In genomic region chr3:48189321-48189720, GRCh38 we compare ENCODE assay signal across 2 cellular contexts.
TF ChIP-seq lines count a peak whose summit lies in the region.

No MANE protein-coding gene starts in this region.

TF ChIP-seq in IMR-90, 13 proteins besides CTCF, POLR2A, EP300 and RAD21:
- no peak for TF ChIP-seq MXI1 (IDR thresholded peaks at IDR 0.05; ENCODE audit: borderline replicate concordance, low read depth, low read length)
- no peak for TF ChIP-seq MAZ (IDR thresholded peaks at IDR 0.05; ENCODE audit: borderline replicate concordance, low read depth, low read length)
- no peak for TF ChIP-seq USF2 (IDR thresholded peaks at IDR 0.05; ENCODE audit: low read depth, low read length)
- no peak for TF ChIP-seq NFE2L2 (IDR thresholded peaks at IDR 0.05; ENCODE audit: low read depth, low read length)
- TF ChIP-seq CHD1 (IDR thresholded peaks at IDR 0.05; ENCODE audit: low read depth, low read length): no peak
- no peak for TF ChIP-seq RCOR1 (IDR thresholded peaks at IDR 0.05; ENCODE audit: insufficient replicate concordance, low read length)
- no peak for TF ChIP-seq MAFK (IDR thresholded peaks at IDR 0.05; ENCODE audit: low read depth, low read length)
- no peak for TF ChIP-seq CEBPB (IDR thresholded peaks at IDR 0.05; ENCODE audit: low read depth, low read length)
- no peak for TF ChIP-seq SMC3 (IDR thresholded peaks at IDR 0.05; ENCODE audit: low read depth, low read length)
- no peak for TF ChIP-seq RFX5 (IDR thresholded peaks at IDR 0.05; ENCODE audit: low read depth, low read length)

TF ChIP-seq in K562, 482 proteins besides CTCF, POLR2A, EP300 and RAD21:
- TF ChIP-seq KLF13 (tag; IDR thresholded peaks at IDR 0.05; ENCODE audit: borderline replicate concordance, low read depth) (no peak), JUN (IDR thresholded peaks at IDR 0.05; ENCODE audit: borderline replicate concordance, low read depth, low read length) (no peak), JUN (CRISPR knock-in tag; IDR thresholded peaks at IDR 0.05; ENCODE audit: borderline replicate concordance) (no peak), HDAC3 (IDR thresholded peaks at IDR 0.05; ENCODE audit: borderline replicate concordance, partially characterized antibody) (no peak), NR2C2 (CRISPR knock-in tag; IDR thresholded peaks at IDR 0.05) (no peak), NR2C2 (tag; IDR thresholded peaks at IDR 0.05) (no peak)
